In the genomic region with DNA sequence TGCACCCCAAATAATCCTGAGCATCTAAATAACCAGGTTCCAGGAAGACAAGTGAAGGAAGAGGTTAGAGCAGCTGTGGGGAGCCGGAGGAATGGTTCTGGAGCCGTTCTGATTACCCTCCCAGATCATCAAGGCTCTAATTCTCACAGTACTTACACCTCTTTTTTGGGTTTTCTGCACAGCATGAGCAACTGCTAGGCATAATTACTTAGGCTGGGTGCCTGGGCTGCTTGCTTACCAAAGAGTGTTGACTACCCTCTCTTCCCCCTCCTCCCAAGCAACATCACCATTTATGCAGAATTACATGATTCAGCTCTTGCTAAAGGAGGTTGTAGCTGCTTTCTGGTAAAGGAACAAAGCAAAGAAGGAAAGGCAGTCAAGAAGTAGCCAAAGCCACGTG, we compare ENCODE assay signal across 18 cellular contexts.
DNase-seq lines count a peak whose midpoint lies in the region; ATAC-seq and TF ChIP-seq lines count a peak whose summit lies in the region.
"Had no signal": no experiment of that assay in that cellular context is flagged by ENCODE, and none has a peak within 500 bp of the region (broad histone marks: within the 10 kb centered on the region; RNA-seq: fewer than 3 reads in every experiment).

No MANE protein-coding gene starts in this region.

- H3K4me3 ChIP-seq in dorsolateral prefrontal cortex (no peak overlapping the region), suprapubic skin (no peak overlapping the region)
- H3K4me3 ChIP-seq: A549, BLaER1 had no signal

- no peaks in the 10 kb centered on the region for H3K4me1 ChIP-seq in suprapubic skin
- H3K4me1 ChIP-seq: A549, BLaER1 had no signal

- no peak for TF ChIP-seq POLR2A in suprapubic skin (IDR thresholded peaks at IDR 0.05)

- H3K36me3 ChIP-seq in suprapubic skin, result no peaks in the 10 kb centered on the region
- H3K36me3 ChIP-seq: BLaER1 had no signal

- TF ChIP-seq CTCF in dorsolateral prefrontal cortex (IDR thresholded peaks at IDR 0.05 in 54 of 56, conservative IDR thresholded peaks at IDR 0.05 in 2 of 56; ENCODE audit: low read depth in 1 of 56, partially characterized antibody in 56 of 56) (no peak), suprapubic skin (IDR thresholded peaks at IDR 0.05) (no peak)

- no peaks in the 10 kb centered on the region for H3K9me3 ChIP-seq in suprapubic skin
- H3K9me3 ChIP-seq: A549, BLaER1 had no signal

- no peak for TF ChIP-seq EP300 in suprapubic skin (IDR thresholded peaks at IDR 0.05)

- WGBS in suprapubic skin, result 47% methylated on average over 3 of the region's 3 CpGs

- H3K27me3 ChIP-seq in dorsolateral prefrontal cortex (no peaks in the 10 kb centered on the region), suprapubic skin (no peaks in the 10 kb centered on the region)
- H3K27me3 ChIP-seq: BLaER1 had no signal

- no peak for ATAC-seq in HG02870 (IDR thresholded peaks at IDR 0.05; ENCODE audit: unreplicated experiment)
- ATAC-seq: A549, HepG2 had no signal

- H3K27ac ChIP-seq in dorsolateral prefrontal cortex (peak overlapping the region in 37 of 59 donors; percentile 1 to 82 (median 53)), temporal lobe (ENCODE audit: low read depth, low read length) (peak overlapping the region; percentile 37), suprapubic skin (no peak overlapping the region)
- H3K27ac ChIP-seq: 22Rv1, A549, BLaER1 had no signal

- intact Hi-C loops in dorsolateral prefrontal cortex (cut with DNase I), result no loop called here

- peak; percentile 30 for DNase-seq in Ammon's horn (ENCODE audit: low spot score)
- peak; percentile 35 for DNase-seq in NCI-H2227 treated with DMSO at 0.1 percent for 48 hours (lab: John Stamatoyannopoulos, UW)
- DNase-seq in dorsolateral prefrontal cortex, result peak in 4 of 10 donors; percentile 29 to 62 (median 50)
- DNase-seq in suprapubic skin (ENCODE audit: low spot score in 2 of 2), result no peak
- DNase-seq in activated naive CD4-positive, alpha-beta T cell treated with anti-CD3 and anti-CD28 coated beads, Interleukin-2, amount 50 U/mL, for 16 hours, result no peak
- DNase-seq: AML-193; CD4-positive, alpha-beta memory T cell; DMS153; DMS79; GF-D8; GOT3; H9 had no signal

Comparison
In these comparisons a context has a peak if more than half of its experiments do, and no peak if none do; other contexts are left out.
1. DNase-seq: peak in Ammon's horn (single experiment) and NCI-H2227 treated with DMSO at 0.1 percent for 48 hours (single experiment); none in suprapubic skin (0 of 2) and activated naive CD4-positive, alpha-beta T cell treated with anti-CD3 and anti-CD28 coated beads, Interleukin-2, amount 50 U/mL, for 16 hours (single experiment).